In the genomic region with DNA sequence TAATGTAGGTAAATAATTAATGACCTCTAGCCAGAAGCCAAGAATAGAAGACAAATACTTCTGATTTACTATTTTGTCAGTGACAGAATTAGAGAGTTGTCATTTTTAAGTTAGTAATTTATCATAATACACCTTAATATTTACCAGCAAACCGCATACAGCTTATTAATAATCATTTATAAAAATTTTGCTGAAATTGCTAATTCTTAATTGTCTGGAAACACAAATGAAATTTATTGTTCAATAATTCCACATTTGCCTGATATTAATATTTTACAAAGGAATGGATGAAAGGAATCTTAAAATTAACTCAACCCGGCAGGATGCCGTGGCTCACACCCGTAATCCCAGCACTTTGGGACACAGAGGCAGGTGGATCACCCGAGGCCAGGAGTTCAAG, we compare ENCODE assay signal across 37 cellular contexts. TPM values are rescaled to one million over a fixed set of nuclear protein-coding genes. Genes with fewer than 3 reads are reported as not detected.
"Had no signal": no experiment of that assay in that cellular context is flagged by ENCODE, and none has a peak within 500 bp of the region (broad histone marks: within the 10 kb centered on the region; RNA-seq: fewer than 3 reads in every experiment).

No MANE protein-coding gene starts in this region.

- H3K9me3 ChIP-seq: MG63 had no signal

- DNase-seq: Kasumi-1, MG63, MM.1S, MV-4-11, NCI-H1048, NCI-H1092, NCI-H1092 treated with DMSO at 0.1 percent for 48 hours, NCI-H1105, NCI-H1105 treated with DMSO at 0.1 percent for 48 hours, NCI-H1417, NCI-H1417 treated with DMSO at 0.1 percent for 48 hours, NCI-H1436, NCI-H1436 treated with DMSO at 0.1 percent for 48 hours, NCI-H146, NCI-H1694, NCI-H1694 treated with DMSO at 0.1 percent for 48 hours, NCI-H187, NCI-H187 treated with DMSO at 0.1 percent for 48 hours, NCI-H1930, NCI-H2029, NCI-H2029 treated with DMSO at 0.1 percent for 48 hours, NCI-H2081, NCI-H2081 treated with DMSO at 0.1 percent for 48 hours, NCI-H2107, NCI-H2171, NCI-H2171 treated with DMSO at 0.1 percent for 48 hours, NCI-H2227 treated with DMSO at 0.1 percent for 48 hours, NCI-H226, NCI-H345, NCI-H446, NCI-H446 treated with DMSO at 0.1 percent for 48 hours, NCI-H510A, NCI-H524, NCI-H524 treated with DMSO at 0.1 percent for 48 hours, NCI-H526 had no signal

- H3K4me3 ChIP-seq: MG63 had no signal

- H3K27me3 ChIP-seq: MG63 had no signal

- H3K36me3 ChIP-seq: MG63 had no signal

RNA-seq across cellular contexts. Expression of gene PROM1, which starts 44.7 kb away (rescaled TPM):
- total RNA-seq: LHCN-M2, MCF 10A had no signal
